ENCODE assay signal across 16 cellular contexts in the genomic region with DNA sequence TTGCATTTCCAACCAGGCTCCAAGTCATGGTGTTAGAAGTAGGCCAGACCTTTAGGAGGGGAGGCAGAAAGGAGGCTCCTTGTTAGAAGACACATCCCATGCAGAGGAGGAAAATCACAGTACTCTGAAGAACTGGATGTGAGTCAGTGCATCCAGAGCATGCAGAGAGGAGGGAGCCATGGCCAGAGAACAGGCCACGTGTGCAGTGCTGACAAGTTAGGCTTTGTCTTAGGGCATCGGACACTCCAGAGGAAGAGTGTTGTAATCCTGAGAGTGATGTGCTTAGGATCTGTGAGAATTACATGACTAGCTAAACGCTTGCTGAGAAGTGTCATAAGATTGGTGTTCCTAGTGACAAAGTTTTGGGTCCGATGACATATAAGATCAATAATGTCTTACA.
"Had no signal": no experiment of that assay in that cellular context is flagged by ENCODE, and none has a peak within 500 bp of the region (broad histone marks: within the 10 kb centered on the region; RNA-seq: fewer than 3 reads in every experiment).

No MANE protein-coding gene starts in this region.

- H3K4me3 Mint-ChIP-seq: endodermal cell, naive B cell, nephron had no signal

- H3K4me1 ChIP-seq: lower lobe of right lung, right atrium auricular region, tibial artery, upper lobe of left lung had no signal

- DNase-seq: central memory CD4-positive, alpha-beta T cell; effector CD4-positive, alpha-beta T cell; endodermal cell; left cardiac atrium; left ventricle myocardium inferior; lower lobe of right lung; mesenchymal stem cell; naive B cell; small intestine; stimulated activated CD4-positive, alpha-beta T cell treated with anti-CD3 and anti-CD28 coated beads, Interleukin-12 subunit alpha, Interleukin-12 subunit beta, amount 100 ng/mL, for 4 hours; stimulated activated naive CD4-positive, alpha-beta T cell treated with Interleukin-2 at 50 U/mL for 16 hours; tibial artery; upper lobe of left lung had no signal

- H3K36me3 Mint-ChIP-seq: naive B cell had no signal

- H3K27ac Mint-ChIP-seq: endodermal cell, nephron had no signal

- H3K4me1 Mint-ChIP-seq: naive B cell had no signal

- H3K4me3 ChIP-seq: coronary artery, left ventricle myocardium inferior, lower lobe of right lung, right atrium auricular region, tibial artery, upper lobe of left lung had no signal

- H3K36me3 ChIP-seq: left ventricle myocardium inferior, lower lobe of right lung, right atrium auricular region, tibial artery, upper lobe of left lung had no signal

- H3K27me3 ChIP-seq: right atrium auricular region, tibial artery, upper lobe of left lung had no signal

- H3K9me3 ChIP-seq: left ventricle myocardium inferior, lower lobe of right lung, right atrium auricular region, tibial artery, upper lobe of left lung had no signal

- H3K27me3 Mint-ChIP-seq: naive B cell had no signal

- H3K27ac ChIP-seq: coronary artery, left ventricle myocardium inferior, lower lobe of right lung, right atrium auricular region, tibial artery, upper lobe of left lung had no signal
